ENCODE assay signal across 1 cellular context in genomic region chr16:71893888-71894228, GRCh38.
TF ChIP-seq lines count a peak whose summit lies in the region.

No MANE protein-coding gene starts in this region.

TF ChIP-seq in SK-N-SH treated with all-trans-retinoic acid at 6 μM for 48 hours, 23 proteins besides CTCF, POLR2A, EP300 and RAD21 (continued from another document):
- TF ChIP-seq ZNF8 (CRISPR knock-in tag; IDR thresholded peaks at IDR 0.05), result no peak
- TF ChIP-seq PPARA (CRISPR knock-in tag; IDR thresholded peaks at IDR 0.05; ENCODE audit: borderline replicate concordance), result no peak
- no peak for TF ChIP-seq TSHZ2 (CRISPR knock-in tag; IDR thresholded peaks at IDR 0.05)
- no peak for TF ChIP-seq ZC3H10 (CRISPR knock-in tag; IDR thresholded peaks at IDR 0.05)
- no peak for TF ChIP-seq GLIS3 (CRISPR knock-in tag; IDR thresholded peaks at IDR 0.05)
- no peak for TF ChIP-seq PATZ1 (CRISPR knock-in tag; IDR thresholded peaks at IDR 0.05; ENCODE audit: borderline replicate concordance)
- TF ChIP-seq ARNTL (CRISPR knock-in tag; IDR thresholded peaks at IDR 0.05; ENCODE audit: borderline replicate concordance, low read depth), result no peak
- no peak for TF ChIP-seq ZNF565 (CRISPR knock-in tag; conservative IDR thresholded peaks at IDR 0.05; ENCODE audit: low read depth)
- TF ChIP-seq RARB (CRISPR knock-in tag; IDR thresholded peaks at IDR 0.05), result no peak
- TF ChIP-seq ZNF70 (CRISPR knock-in tag; IDR thresholded peaks at IDR 0.05), result no peak
- no peak for TF ChIP-seq ZFP30 (CRISPR knock-in tag; IDR thresholded peaks at IDR 0.05)
- TF ChIP-seq CREB5 (CRISPR knock-in tag; IDR thresholded peaks at IDR 0.05; ENCODE audit: low read depth), result no peak
- no peak for TF ChIP-seq TOX (CRISPR knock-in tag; IDR thresholded peaks at IDR 0.05; ENCODE audit: borderline replicate concordance)
